Comparison of ENCODE assay signal across 1 cellular context in the genomic region with DNA sequence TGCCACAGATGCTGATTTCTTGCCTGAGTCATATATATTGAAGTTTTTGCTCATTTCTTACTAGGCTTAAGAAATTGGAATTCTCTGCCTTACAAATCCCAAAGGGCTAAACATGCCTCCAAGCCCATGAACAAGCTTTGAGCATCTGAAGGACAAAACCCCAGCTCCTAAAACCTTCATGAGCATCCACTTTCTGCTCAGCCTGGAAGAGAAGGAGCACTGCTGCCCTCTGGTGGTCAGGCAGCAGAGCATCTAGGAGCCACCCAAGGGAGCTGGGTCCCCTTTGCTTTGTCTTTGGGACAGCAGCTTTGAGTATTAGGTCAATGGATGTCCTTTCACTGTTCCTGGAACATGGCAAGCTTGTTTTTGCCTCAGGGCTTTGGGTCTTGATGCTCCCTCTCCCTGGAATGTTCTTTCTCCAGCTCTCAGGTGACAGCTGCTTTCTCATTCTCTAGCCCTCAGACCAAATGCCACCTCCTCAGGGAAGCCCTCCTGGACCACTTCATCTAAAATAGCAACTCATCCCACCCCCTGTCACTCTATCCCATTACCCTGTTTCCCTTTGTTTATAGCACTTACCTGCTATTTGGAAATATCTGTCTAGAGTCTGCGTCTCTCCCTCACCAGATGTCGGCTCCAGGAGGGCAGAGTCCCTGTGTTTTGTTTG.
TF ChIP-seq lines count a peak whose summit lies in the region.

No MANE protein-coding gene starts in this region.

TF ChIP-seq in HEK293, 187 proteins besides CTCF, POLR2A, EP300 and RAD21 (continued from another document):
- no peak for TF ChIP-seq INSM2 (tag by site-specific recombination; IDR thresholded peaks at IDR 0.05)
- no peak for TF ChIP-seq ZNF214 (tag by site-specific recombination; IDR thresholded peaks at IDR 0.05; ENCODE audit: borderline replicate concordance)
- peak; percentile 74; the same call in 1 of the 2 replicates for TF ChIP-seq ZNF423 (tag by site-specific recombination; IDR thresholded peaks at IDR 0.05)
- TF ChIP-seq ZNF654 (tag by site-specific recombination; IDR thresholded peaks at IDR 0.05; ENCODE audit: low read depth) = peak; percentile 95
- TF ChIP-seq ZNF138 (tag by site-specific recombination; IDR thresholded peaks at IDR 0.05; ENCODE audit: borderline replicate concordance) = no peak
- TF ChIP-seq ZNF510 (tag by site-specific recombination; IDR thresholded peaks at IDR 0.05; ENCODE audit: insufficient replicate concordance) = no peak
- TF ChIP-seq, protein P1, sequence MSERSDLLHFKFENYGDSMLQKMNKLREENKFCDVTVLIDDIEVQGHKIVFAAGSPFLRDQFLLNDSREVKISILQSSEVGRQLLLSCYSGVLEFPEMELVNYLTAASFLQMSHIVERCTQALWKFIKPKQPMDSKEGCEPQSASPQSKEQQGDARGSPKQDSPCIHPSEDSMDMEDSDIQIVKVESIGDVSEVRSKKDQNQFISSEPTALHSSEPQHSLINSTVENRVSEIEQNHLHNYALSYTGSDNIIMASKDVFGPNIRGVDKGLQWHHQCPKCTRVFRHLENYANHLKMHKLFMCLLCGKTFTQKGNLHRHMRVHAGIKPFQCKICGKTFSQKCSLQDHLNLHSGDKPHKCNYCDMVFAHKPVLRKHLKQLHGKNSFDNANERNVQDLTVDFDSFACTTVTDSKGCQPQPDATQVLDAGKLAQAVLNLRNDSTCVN (tag by site-specific recombination; optimal IDR thresholded peaks at IDR 0.05) = no peak
- TF ChIP-seq ZNF621 (tag by site-specific recombination; IDR thresholded peaks at IDR 0.05) = no peak
- no peak for TF ChIP-seq YY1 (tag by site-specific recombination; IDR thresholded peaks at IDR 0.05)
- no peak for TF ChIP-seq ZNF202 (tag by site-specific recombination; IDR thresholded peaks at IDR 0.05; ENCODE audit: borderline replicate concordance)
- TF ChIP-seq ZSCAN30 (tag by site-specific recombination; IDR thresholded peaks at IDR 0.05) = no peak
- TF ChIP-seq ZFP41 (tag by site-specific recombination; IDR thresholded peaks at IDR 0.05; ENCODE audit: borderline replicate concordance) = no peak
